Comparison of ENCODE assay signal across 16 cellular contexts in genomic region chr11:61138940-61139339, GRCh38. TPM values are rescaled to one million over a fixed set of nuclear protein-coding genes. Genes with fewer than 3 reads are reported as not detected.
A peak's percentile ranks its signal among the peaks of the same experiment; 100 is the strongest.
DNase-seq lines count a peak whose midpoint lies in the region; ATAC-seq and TF ChIP-seq lines count a peak whose summit lies in the region.
"Had no signal": no experiment of that assay in that cellular context is flagged by ENCODE, and none has a peak within 500 bp of the region (broad histone marks: within the 10 kb centered on the region; RNA-seq: fewer than 3 reads in every experiment).

No MANE protein-coding gene starts in this region.

- no peak overlapping the region for H2BK5ac ChIP-seq in IMR-90 (ENCODE audit: low read depth, low read length, poor library complexity, severe bottlenecking)

- 0 out of 2 replicates have a peak overlapping the region, but pooled peaks have one; percentile 17 for H3K9ac ChIP-seq in IMR-90 (ENCODE audit: low read depth, low read length)

- H4K20me1 ChIP-seq in IMR-90 (ENCODE audit: insufficient read depth, low read length), result peaks cover 71% of the 10 kb centered on the region

- H3K36me3 ChIP-seq in IMR-90 (ENCODE audit: control insufficient read depth, insufficient read depth, low read length), result peaks cover 12% of the 10 kb centered on the region

- no peak overlapping the region for H3K4me2 ChIP-seq in IMR-90 (ENCODE audit: low read depth, low read length)

- no peak overlapping the region for H3K18ac ChIP-seq in IMR-90 (ENCODE audit: low read depth, low read length)

- no peak overlapping the region for H3K4ac ChIP-seq in IMR-90 (ENCODE audit: low read depth, low read length)

- no peak overlapping the region for H2BK15ac ChIP-seq in IMR-90 (ENCODE audit: low read depth, low read length)

- intact Hi-C loops in IMR-90 (cut with micrococcal nuclease), result no loop called here

- TF ChIP-seq CTCF in AG04450 (IDR thresholded peaks at IDR 0.05; ENCODE audit: low read depth, low read length), result no peak
- TF ChIP-seq CTCF in IMR-90 (conservative IDR thresholded peaks at IDR 0.05; ENCODE audit: low read depth, low read length), result no peak
- no peak for TF ChIP-seq CTCF in coronary artery (IDR thresholded peaks at IDR 0.05)

- dilution Hi-C loops in IMR-90 (cut with HindIII; ENCODE audit: low sequenced_read_pairs, unreplicated experiment), result no loop called here

- peak overlapping the region; percentile 12 for H2AK9ac ChIP-seq in IMR-90 (replicated peaks; ENCODE audit: low read depth, low read length, poor library complexity)

- H3K23ac ChIP-seq in IMR-90 (ENCODE audit: low read depth, low read length), result no peak overlapping the region

- H2BK120ac ChIP-seq in IMR-90 (ENCODE audit: low read depth, low read length), result no peak overlapping the region

- H3K9me1 ChIP-seq in IMR-90 (ENCODE audit: insufficient read depth, low read length), result 0 out of 2 replicates have a peak, but pooled peaks cover 9% of the 10 kb centered on the region

- no peak for TF ChIP-seq POLR2A in IMR-90 (IDR thresholded peaks at IDR 0.05; ENCODE audit: low read depth, low read length)

- CTCF ChIA-PET in AG04450 (lab: Charles Lee) (interaction anchor here (0.9 to 5.2 kb wide), 2 partner anchors 9 to 15 kb away, joined by 4 to 37 read pairs; no protein-coding TSS in a partner anchor), IMR-90 (lab: Yijun Ruan, JAX) (interaction anchor here (1.3 kb wide), 1 partner anchor 14 kb away, joined by 9 read pairs; no protein-coding TSS in a partner anchor)

- no peaks in the 10 kb centered on the region for H3K27me3 ChIP-seq in AG04450 (ENCODE audit: control insufficient read depth, insufficient read depth, low read length)
- H3K27me3 ChIP-seq in IMR-90 (ENCODE audit: control insufficient read depth, insufficient read depth, low read length), result no peaks in the 10 kb centered on the region
- H3K27me3 ChIP-seq: transverse colon had no signal

- no peak overlapping the region for H3K56ac ChIP-seq in IMR-90 (ENCODE audit: extremely low read depth, insufficient read depth, low read length)

- H3K27ac ChIP-seq in AG04450 (ENCODE audit: low read depth, low read length) (peak overlapping the region; percentile 21), IMR-90 (ENCODE audit: insufficient read depth, low read length) (no peak overlapping the region), coronary artery (peak overlapping the region in 1 of 2 donors; percentile 61)
- H3K27ac ChIP-seq: transverse colon had no signal

- BruUV-seq in IMR-90 (replicated peaks; lab: Mats Ljungman, UMichigan), result no TSS peak

- H3K4me3 ChIP-seq in AG04450 (ENCODE audit: low read depth, low read length) (no peak overlapping the region), IMR-90 (ENCODE audit: insufficient read depth, low read depth, low read length) (no peak overlapping the region), coronary artery (peak overlapping the region; percentile 31)
- H3K4me3 ChIP-seq: transverse colon had no signal

- ATAC-seq in IMR-90 (ENCODE audit: low read depth) (peak; percentile 78), HG03196 (IDR thresholded peaks at IDR 0.05; ENCODE audit: unreplicated experiment) (no peak)
- ATAC-seq: activated CD8-positive, alpha-beta T cell treated with anti-CD3 and anti-CD28 coated beads, Interleukin-2, amount 10 ng/mL, durations not matched to agents 7 days and 5 days had no signal

- TF ChIP-seq RAD21 in IMR-90 (IDR thresholded peaks at IDR 0.05; ENCODE audit: low read length), result no peak

- no peak overlapping the region; the same call in 1 of the 2 replicates for H2AK5ac ChIP-seq in IMR-90 (ENCODE audit: low read depth, low read length)

- H4K5ac ChIP-seq in IMR-90 (ENCODE audit: low read depth, low read length), result no peak overlapping the region

- H3K4me1 ChIP-seq in IMR-90 (ENCODE audit: control insufficient read depth, insufficient read depth, low read length), result peaks cover 9% of the 10 kb centered on the region

- H3K14ac ChIP-seq in IMR-90 (replicated peaks; ENCODE audit: low read depth, low read length), result 0 out of 2 replicates have a peak overlapping the region, but pooled peaks have one; percentile 4

- no peak overlapping the region for H2BK20ac ChIP-seq in IMR-90 (ENCODE audit: low read depth, low read length)

- no peak overlapping the region for H4K91ac ChIP-seq in IMR-90 (ENCODE audit: insufficient read depth, low read depth, low read length)

- H4K8ac ChIP-seq in IMR-90 (ENCODE audit: low read depth in 2 of 2, low read length in 2 of 2), result peak overlapping the region in 1 of 2 experiments; percentile 7; a peak in 1 of 4 replicates

- peak overlapping the region; percentile 9 for H2AFZ ChIP-seq in IMR-90 (replicated peaks; ENCODE audit: low read length, poor library complexity)

- H3K9me3 ChIP-seq in AG04450 (ENCODE audit: control insufficient read depth, insufficient read depth, low read length) (no peaks in the 10 kb centered on the region), IMR-90 (ENCODE audit: control insufficient read depth, insufficient read depth, low read length) (no peaks in the 10 kb centered on the region)
- H3K9me3 ChIP-seq: transverse colon had no signal

- in situ Hi-C loops in IMR-90 (cut with MboI; ENCODE audit: low sequenced_read_pairs), result no loop called here

- no peak for DNase-seq in AG04450 (ENCODE audit: low read depth, low spot score)
- DNase-seq in IMR-90, result peak; percentile 76
- DNase-seq in coronary artery (ENCODE audit: low spot score), result no peak
- peak; percentile 95 for DNase-seq in myocyte (ENCODE audit: low read depth)
- DNase-seq in 8988T, result no peak
- no peak for DNase-seq in activated CD4-positive, alpha-beta T cell treated with anti-CD3 and anti-CD28 coated beads, Interleukin-2, amount 50 U/mL, for 4 hours
- no peak for DNase-seq in RKO (ENCODE audit: low spot score)
- DNase-seq: activated CD8-positive, alpha-beta T cell treated with anti-CD3 and anti-CD28 coated beads, Interleukin-2, amount 10 ng/mL, durations not matched to agents 7 days and 5 days; GF-D8; hypothalamus; mesendoderm; NCI-H1694; transverse colon had no signal

- POLR2A ChIA-PET in AG04450 (lab: Yijun Ruan, JAX) (interaction anchor here (0.6 kb wide), 1 partner anchor 23 kb away, joined by 5 read pairs; no protein-coding TSS in a partner anchor), IMR-90 (lab: Charles Lee; ENCODE audit: unreplicated experiment) (no interaction called here)

- peaks cover 35 to 73% of the 10 kb centered on the region in 2 experiments for H3K79me1 ChIP-seq in IMR-90 (ENCODE audit: low read depth in 1 of 2, low read length in 2 of 2)

- WGBS in IMR-90 (ENCODE audit: extremely low coverage in 2 of 2, insufficient read length in 1 of 2), 2 experiments, result no CpG with 5 or more reads among the region's 6 CpGs

TF ChIP-seq in IMR-90, 13 proteins besides CTCF, POLR2A, EP300 and RAD21:
- TF ChIP-seq MAZ (IDR thresholded peaks at IDR 0.05; ENCODE audit: borderline replicate concordance, low read depth, low read length) (peak; percentile 79; the same call in 1 of the 2 replicates), RCOR1 (IDR thresholded peaks at IDR 0.05; ENCODE audit: insufficient replicate concordance, low read length) (no peak)

RNA-seq across cellular contexts. Expression of gene VPS37C, which starts 22.3 kb away (rescaled TPM):
- polyA plus RNA-seq in AG04450 (2011; rRNA removed) (9.1 and 10.9 TPM in 2 replicates), IMR-90 (2012; rRNA removed) (13.2 and 14.1 TPM in 2 replicates)
- 5.2 and 5.7 TPM in 2 replicates for polyA minus RNA-seq in AG04450 (2011; rRNA and poly(A)+ RNA removed)
- total RNA-seq in IMR-90 (2012; rRNA removed) (3.2 and 3.6 TPM in 2 replicates), myocyte (17.3 and 24.4 TPM in 2 replicates)
- polyA plus RNA-seq in IMR-90 (2012; cell fraction: cytosol; rRNA removed), result 11.1 and 14.1 TPM in 2 replicates
- 29.3 and 30.3 TPM in 2 replicates for polyA plus RNA-seq in IMR-90 (2012; cell fraction: nucleus; rRNA removed; ENCODE audit: low replicate concordance)
- 16.0 TPM for polyA plus RNA-seq in myocyte (2012)

RNA-seq across cellular contexts. Expression of gene CD5, which starts 36.7 kb away (rescaled TPM):
- polyA plus RNA-seq in AG04450 (2011; rRNA removed) (not detected in 2 replicates), IMR-90 (2012; rRNA removed) (not detected in 2 replicates)
- polyA minus RNA-seq in AG04450 (2011; rRNA and poly(A)+ RNA removed), result not detected in 2 replicates
- total RNA-seq in IMR-90 (2012; rRNA removed) (not detected in 2 replicates), myocyte (not detected in 2 replicates)
- not detected in 2 replicates for polyA plus RNA-seq in IMR-90 (2012; cell fraction: cytosol; rRNA removed)
- polyA plus RNA-seq in IMR-90 (2012; cell fraction: nucleus; rRNA removed; ENCODE audit: low replicate concordance), result not detected in 2 replicates
- polyA plus RNA-seq in myocyte (2012), result 0.05 TPM
- total RNA-seq: renal cortical epithelial cell had no signal
- polyA plus RNA-seq: BJ had no signal

Comparison
In these comparisons a context has a peak if more than half of its experiments do, and no peak if none do; other contexts are left out.
1. DNase-seq: peak in IMR-90 (single experiment) and myocyte (single experiment); none in AG04450 (single experiment), coronary artery (single experiment), 8988T (single experiment), activated CD4-positive, alpha-beta T cell treated with anti-CD3 and anti-CD28 coated beads, Interleukin-2, amount 50 U/mL, for 4 hours (0 of 2) and RKO (single experiment).